1 cellular context compared by ENCODE assay signal in the genomic region with DNA sequence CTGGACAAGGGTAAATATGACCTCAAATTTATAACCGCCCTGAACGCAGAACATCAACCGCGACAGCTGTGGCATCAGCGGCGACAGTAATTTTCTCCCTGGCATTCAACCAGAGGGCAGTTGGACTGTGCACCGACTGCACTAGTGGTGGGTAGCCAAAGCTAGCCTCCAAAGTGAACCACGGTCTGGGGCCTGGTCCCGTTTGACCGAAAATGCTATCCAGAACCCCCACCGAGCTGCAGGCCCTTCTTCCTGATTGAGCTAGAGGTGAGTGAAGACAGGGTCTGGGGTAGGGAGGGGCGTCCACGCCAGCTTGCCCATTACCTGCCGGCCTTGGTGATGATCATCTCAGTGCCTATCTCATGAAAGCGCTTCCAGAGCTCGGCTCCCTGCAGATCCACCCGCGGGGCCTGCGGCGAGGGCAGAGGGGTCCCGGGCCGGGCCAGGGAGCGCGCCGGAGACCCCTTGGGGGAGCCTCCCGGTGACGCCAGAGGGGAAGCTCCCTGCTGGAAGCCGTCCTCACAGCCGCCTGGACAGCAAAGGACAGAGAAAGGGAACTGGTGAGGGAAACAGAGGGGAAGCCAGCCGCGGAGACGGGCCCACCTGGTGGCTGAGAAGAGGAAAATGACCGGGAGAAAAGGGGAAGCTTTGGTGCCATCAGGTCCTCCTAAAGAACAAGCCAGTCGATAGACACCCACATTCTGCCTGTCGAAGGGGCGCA.
TF ChIP-seq lines count a peak whose summit lies in the region.

No MANE protein-coding gene starts in this region.

TF ChIP-seq in K562, 482 proteins besides CTCF, POLR2A, EP300 and RAD21 (continued from another document and continues in another):
- TF ChIP-seq CEBPZ (IDR thresholded peaks at IDR 0.05; ENCODE audit: borderline replicate concordance, low read depth, low read length) (no peak), HDGF (IDR thresholded peaks at IDR 0.05) (no peak), SRSF1 (IDR thresholded peaks at IDR 0.05; ENCODE audit: low read depth, low read length) (no peak), EZH2 (IDR thresholded peaks at IDR 0.05; ENCODE audit: borderline replicate concordance, low read depth, low read length) (no peak), ZNF143 (CRISPR knock-in tag; IDR thresholded peaks at IDR 0.05) (no peak), HNRNPH1 (optimal IDR thresholded peaks at IDR 0.05; ENCODE audit: low read depth, low read length) (no peak), BMI1 (IDR thresholded peaks at IDR 0.05; ENCODE audit: low read length) (no peak), CBX2 (IDR thresholded peaks at IDR 0.05; ENCODE audit: insufficient read depth, low read length, poor library complexity, severe bottlenecking) (no peak), ZNF12 (CRISPR knock-in tag; IDR thresholded peaks at IDR 0.05) (peak; percentile 18; the same call in 1 of the 2 replicates), PHF8 (IDR thresholded peaks at IDR 0.05; ENCODE audit: borderline replicate concordance, low read length) (peak; percentile 39; the same call in 1 of the 2 replicates), CBX3 (IDR thresholded peaks at IDR 0.05; ENCODE audit: borderline replicate concordance in 1 of 2, low read length in 2 of 2) (no peak), STAT5A (IDR thresholded peaks at IDR 0.05; ENCODE audit: borderline replicate concordance, low read length) (no peak), NR2C2 (CRISPR knock-in tag; IDR thresholded peaks at IDR 0.05) (no peak), NR2C2 (tag; IDR thresholded peaks at IDR 0.05) (no peak), TEAD4 (IDR thresholded peaks at IDR 0.05; ENCODE audit: low read length) (no peak), TEAD4 (CRISPR knock-in tag; IDR thresholded peaks at IDR 0.05; ENCODE audit: borderline replicate concordance) (no peak), ZNF165 (CRISPR knock-in tag; IDR thresholded peaks at IDR 0.05; ENCODE audit: borderline replicate concordance) (0 out of 2 replicates have a peak, but pooled peaks have one; percentile 6), SNIP1 (IDR thresholded peaks at IDR 0.05; ENCODE audit: low read depth) (no peak), BRD9 (IDR thresholded peaks at IDR 0.05; ENCODE audit: low read depth, partially characterized antibody) (no peak), CSDE1 (IDR thresholded peaks at IDR 0.05) (no peak), ZBTB26 (CRISPR knock-in tag; IDR thresholded peaks at IDR 0.05) (no peak), SPI1 (IDR thresholded peaks at IDR 0.05; ENCODE audit: borderline replicate concordance, low read depth, low read length) (peak; percentile 83; the same call in 1 of the 2 replicates), SFPQ (IDR thresholded peaks at IDR 0.05; ENCODE audit: low read depth, low read length) (no peak), CBFA2T3 (IDR thresholded peaks at IDR 0.05) (no peak), ZBTB11 (CRISPR knock-in tag; IDR thresholded peaks at IDR 0.05) (no peak), ARID4B (CRISPR knock-in tag; IDR thresholded peaks at IDR 0.05) (0 out of 2 replicates have a peak, but pooled peaks have one; percentile 1), TAL1 (IDR thresholded peaks at IDR 0.05) (no peak), KLF10 (CRISPR knock-in tag; IDR thresholded peaks at IDR 0.05) (no peak)
- TF ChIP-seq, protein P1, sequence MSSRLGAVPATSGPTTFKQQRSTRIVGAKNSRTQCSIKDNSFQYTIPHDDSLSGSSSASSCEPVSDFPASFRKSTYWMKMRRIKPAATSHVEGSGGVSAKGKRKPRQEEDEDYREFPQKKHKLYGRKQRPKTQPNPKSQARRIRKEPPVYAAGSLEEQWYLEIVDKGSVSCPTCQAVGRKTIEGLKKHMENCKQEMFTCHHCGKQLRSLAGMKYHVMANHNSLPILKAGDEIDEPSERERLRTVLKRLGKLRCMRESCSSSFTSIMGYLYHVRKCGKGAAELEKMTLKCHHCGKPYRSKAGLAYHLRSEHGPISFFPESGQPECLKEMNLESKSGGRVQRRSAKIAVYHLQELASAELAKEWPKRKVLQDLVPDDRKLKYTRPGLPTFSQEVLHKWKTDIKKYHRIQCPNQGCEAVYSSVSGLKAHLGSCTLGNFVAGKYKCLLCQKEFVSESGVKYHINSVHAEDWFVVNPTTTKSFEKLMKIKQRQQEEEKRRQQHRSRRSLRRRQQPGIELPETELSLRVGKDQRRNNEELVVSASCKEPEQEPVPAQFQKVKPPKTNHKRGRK (tag; IDR thresholded peaks at IDR 0.05), result no peak
- TF ChIP-seq, protein P2, sequence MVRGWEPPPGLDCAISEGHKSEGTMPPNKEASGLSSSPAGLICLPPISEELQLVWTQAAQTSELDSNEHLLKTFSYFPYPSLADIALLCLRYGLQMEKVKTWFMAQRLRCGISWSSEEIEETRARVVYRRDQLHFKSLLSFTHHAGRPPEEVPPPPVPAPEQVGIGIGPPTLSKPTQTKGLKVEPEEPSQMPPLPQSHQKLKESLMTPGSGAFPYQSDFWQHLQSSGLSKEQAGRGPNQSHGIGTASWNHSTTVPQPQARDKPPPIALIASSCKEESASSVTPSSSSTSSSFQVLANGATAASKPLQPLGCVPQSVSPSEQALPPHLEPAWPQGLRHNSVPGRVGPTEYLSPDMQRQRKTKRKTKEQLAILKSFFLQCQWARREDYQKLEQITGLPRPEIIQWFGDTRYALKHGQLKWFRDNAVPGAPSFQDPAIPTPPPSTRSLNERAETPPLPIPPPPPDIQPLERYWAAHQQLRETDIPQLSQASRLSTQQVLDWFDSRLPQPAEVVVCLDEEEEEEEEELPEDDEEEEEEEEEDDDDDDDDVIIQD (CRISPR knock-in tag; IDR thresholded peaks at IDR 0.05), result no peak
- TF ChIP-seq, protein P3, sequence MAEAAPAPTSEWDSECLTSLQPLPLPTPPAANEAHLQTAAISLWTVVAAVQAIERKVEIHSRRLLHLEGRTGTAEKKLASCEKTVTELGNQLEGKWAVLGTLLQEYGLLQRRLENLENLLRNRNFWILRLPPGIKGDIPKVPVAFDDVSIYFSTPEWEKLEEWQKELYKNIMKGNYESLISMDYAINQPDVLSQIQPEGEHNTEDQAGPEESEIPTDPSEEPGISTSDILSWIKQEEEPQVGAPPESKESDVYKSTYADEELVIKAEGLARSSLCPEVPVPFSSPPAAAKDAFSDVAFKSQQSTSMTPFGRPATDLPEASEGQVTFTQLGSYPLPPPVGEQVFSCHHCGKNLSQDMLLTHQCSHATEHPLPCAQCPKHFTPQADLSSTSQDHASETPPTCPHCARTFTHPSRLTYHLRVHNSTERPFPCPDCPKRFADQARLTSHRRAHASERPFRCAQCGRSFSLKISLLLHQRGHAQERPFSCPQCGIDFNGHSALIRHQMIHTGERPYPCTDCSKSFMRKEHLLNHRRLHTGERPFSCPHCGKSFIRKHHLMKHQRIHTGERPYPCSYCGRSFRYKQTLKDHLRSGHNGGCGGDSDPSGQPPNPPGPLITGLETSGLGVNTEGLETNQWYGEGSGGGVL (CRISPR knock-in tag; IDR thresholded peaks at IDR 0.05), result no peak
- TF ChIP-seq, protein P4, sequence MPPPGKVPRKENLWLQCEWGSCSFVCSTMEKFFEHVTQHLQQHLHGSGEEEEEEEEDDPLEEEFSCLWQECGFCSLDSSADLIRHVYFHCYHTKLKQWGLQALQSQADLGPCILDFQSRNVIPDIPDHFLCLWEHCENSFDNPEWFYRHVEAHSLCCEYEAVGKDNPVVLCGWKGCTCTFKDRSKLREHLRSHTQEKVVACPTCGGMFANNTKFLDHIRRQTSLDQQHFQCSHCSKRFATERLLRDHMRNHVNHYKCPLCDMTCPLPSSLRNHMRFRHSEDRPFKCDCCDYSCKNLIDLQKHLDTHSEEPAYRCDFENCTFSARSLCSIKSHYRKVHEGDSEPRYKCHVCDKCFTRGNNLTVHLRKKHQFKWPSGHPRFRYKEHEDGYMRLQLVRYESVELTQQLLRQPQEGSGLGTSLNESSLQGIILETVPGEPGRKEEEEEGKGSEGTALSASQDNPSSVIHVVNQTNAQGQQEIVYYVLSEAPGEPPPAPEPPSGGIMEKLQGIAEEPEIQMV (tag; conservative IDR thresholded peaks at IDR 0.05; ENCODE audit: low read depth), result no peak
